ENCODE assay signal across 22 cellular contexts in the genomic region with DNA sequence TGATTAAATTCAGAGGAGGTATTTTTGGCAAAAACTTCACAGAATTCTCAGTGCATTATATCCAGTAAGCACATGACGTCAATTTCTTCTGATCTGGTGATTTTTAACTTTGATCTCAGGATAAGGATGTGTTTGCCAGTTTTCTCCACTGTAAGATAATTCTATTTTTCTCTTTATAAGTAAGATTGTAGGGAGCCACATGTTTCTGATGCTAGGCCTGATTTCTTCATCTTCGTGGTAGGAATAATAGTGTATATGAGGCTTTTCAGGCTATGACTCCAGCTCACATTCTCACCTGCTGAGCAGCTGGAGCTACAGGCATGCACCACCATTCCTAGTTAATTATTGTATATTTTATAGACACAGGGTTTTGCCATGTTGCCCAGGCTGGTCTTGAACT.
"Had no signal": no experiment of that assay in that cellular context is flagged by ENCODE, and none has a peak within 500 bp of the region (broad histone marks: within the 10 kb centered on the region; RNA-seq: fewer than 3 reads in every experiment).

No MANE protein-coding gene starts in this region.

- H3K4me3 ChIP-seq: esophagus muscularis mucosa, testis, vagina had no signal

- H3K4me3 Mint-ChIP-seq: activated CD4-positive, alpha-beta memory T cell treated with anti-CD3 and anti-CD28 coated beads for 36 hours; central memory CD8-positive, alpha-beta T cell; effector memory CD8-positive, alpha-beta T cell; neural crest cell; stimulated activated memory B cell treated with anti-CD40 and anti-IgM and Interleukin-4, amounts not matched to agents 10 μg/mL and 1 μg/mL and 100 μg/mL, for 72 hours; T-helper 17 cell; type B pancreatic cell had no signal

- DNase-seq: activated CD4-positive, alpha-beta memory T cell treated with anti-CD3 and anti-CD28 coated beads for 36 hours; activated CD4-positive, alpha-beta T cell treated with anti-CD3 and anti-CD28 coated beads for 48 hours; activated effector memory CD4-positive, alpha-beta T cell treated with anti-CD3 and anti-CD28 coated beads, Interleukin-2, amount 50 U/mL, for 16 hours; activated naive CD4-positive, alpha-beta T cell treated with anti-CD3 and anti-CD28 coated beads, Interleukin-2, amount 50 U/mL, for 16 hours; activated T-cell treated with anti-CD3 and anti-CD28 coated beads, Interleukin-2, amount 50 U/mL, for 48 hours; effector memory CD8-positive, alpha-beta T cell; glutamatergic neuron; hypothalamus; left ventricle myocardium superior; occipital lobe; posterior cingulate gyrus; small intestine; stimulated activated CD4-positive, alpha-beta T cell treated with anti-CD3 and anti-CD28 coated beads, Interleukin-2, amount 100 ng/mL, for 24 hours; T-helper 17 cell; testis had no signal

- H3K36me3 Mint-ChIP-seq: activated CD4-positive, alpha-beta memory T cell treated with anti-CD3 and anti-CD28 coated beads for 36 hours; stimulated activated memory B cell treated with anti-CD40 and anti-IgM and Interleukin-4, amounts not matched to agents 10 μg/mL and 1 μg/mL and 100 μg/mL, for 72 hours; type B pancreatic cell had no signal

- H3K27me3 Mint-ChIP-seq: stimulated activated memory B cell treated with anti-CD40 and anti-IgM and Interleukin-4, amounts not matched to agents 10 μg/mL and 1 μg/mL and 100 μg/mL, for 72 hours; type B pancreatic cell had no signal

- H3K27ac Mint-ChIP-seq: activated CD4-positive, alpha-beta memory T cell treated with anti-CD3 and anti-CD28 coated beads for 36 hours; effector memory CD8-positive, alpha-beta T cell; stimulated activated memory B cell treated with anti-CD40 and anti-IgM and Interleukin-4, amounts not matched to agents 10 μg/mL and 1 μg/mL and 100 μg/mL, for 72 hours; T-helper 17 cell; type B pancreatic cell had no signal

- ATAC-seq: effector memory CD8-positive, alpha-beta T cell; left ventricle myocardium superior; sciatic nerve; stimulated activated memory B cell treated with anti-CD40 and anti-IgM and Interleukin-4, amounts not matched to agents 10 μg/mL and 1 μg/mL and 100 μg/mL, for 72 hours; T-helper 17 cell had no signal

- H3K9me3 Mint-ChIP-seq: activated CD4-positive, alpha-beta memory T cell treated with anti-CD3 and anti-CD28 coated beads for 36 hours; central memory CD8-positive, alpha-beta T cell; effector memory CD8-positive, alpha-beta T cell; stimulated activated memory B cell treated with anti-CD40 and anti-IgM and Interleukin-4, amounts not matched to agents 10 μg/mL and 1 μg/mL and 100 μg/mL, for 72 hours; type B pancreatic cell had no signal
